8 cellular contexts compared by ENCODE assay signal in the genomic region with DNA sequence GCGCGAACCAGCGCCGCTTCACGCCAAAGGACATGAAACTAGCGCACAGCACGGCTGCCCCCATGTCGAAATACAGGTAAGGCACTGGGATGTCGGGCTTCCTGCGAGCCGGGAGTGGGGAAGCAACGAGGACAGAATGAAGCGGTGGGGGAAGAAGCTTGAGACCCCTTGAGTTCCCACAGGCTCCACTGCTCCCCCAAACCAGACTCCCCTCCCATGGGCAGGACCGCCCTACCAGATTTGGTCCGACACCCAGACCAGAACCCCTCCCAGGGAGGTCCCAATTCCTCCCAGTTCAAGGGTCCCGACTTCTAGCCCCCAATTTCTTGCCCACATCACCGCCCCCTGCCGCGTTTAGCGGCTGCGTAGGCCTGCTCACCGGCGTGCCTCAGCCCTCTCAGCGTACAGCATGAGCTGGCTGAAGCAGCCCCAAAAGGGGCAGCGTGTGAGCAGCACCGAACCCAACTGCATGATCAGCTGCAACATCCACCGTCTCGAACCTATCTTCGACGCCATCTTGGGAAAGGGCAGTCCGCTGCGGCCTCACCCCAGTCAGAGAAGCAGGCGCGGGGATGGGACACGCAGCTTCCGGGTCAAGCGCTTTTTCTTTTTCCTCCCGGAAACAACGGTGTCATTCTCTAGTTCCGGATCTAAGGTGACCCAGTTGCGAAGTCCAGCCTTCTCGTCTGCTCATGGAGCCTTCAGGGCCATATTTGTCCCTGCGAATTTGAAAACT. TPM values are rescaled to one million over a fixed set of nuclear protein-coding genes. Genes with fewer than 3 reads are reported as not detected.
DNase-seq lines count a peak whose midpoint lies in the region; ATAC-seq and TF ChIP-seq lines count a peak whose summit lies in the region.

A gene (minus strand): TSS at position 527 of the 736 bp plus-strand sequence. CDS start 11 bp downstream, at position 516.

- DNase-seq in ELR (ENCODE audit: low read depth) (peak; percentile 98), HCEC 1CT (peak; percentile 92), NB4 (ENCODE audit: low read depth) (peak; percentile 93), glomerular endothelial cell (ENCODE audit: extremely low read depth, low read depth, low spot score) (peak; percentile 72), nucleus accumbens (lab: John Stamatoyannopoulos, UW) (peak; percentile 42 to 95 (median 84)), superior temporal gyrus (ENCODE audit: extremely low spot score) (peak; percentile 97)

- peak; percentile 42 for TF ChIP-seq POLR2A in NB4 (IDR thresholded peaks at IDR 0.05; ENCODE audit: extremely low read depth, insufficient read length)

- peak within 1 kb of the TSS; percentile 99 for H3K27ac Mint-ChIP-seq in activated naive CD4-positive, alpha-beta T cell treated with anti-CD3 and anti-CD28 coated beads, Interleukin-2, amount 50 U/mL, for 24 hours

- peak within 1 kb of the TSS; percentile 91 for H3K4me3 ChIP-seq in NB4 (ENCODE audit: low read depth, low read length)

- TF ChIP-seq CTCF in NB4 (IDR thresholded peaks at IDR 0.05; ENCODE audit: low read depth, low read length): no peak

- H3K27me3 Mint-ChIP-seq in activated naive CD4-positive, alpha-beta T cell treated with anti-CD3 and anti-CD28 coated beads, Interleukin-2, amount 50 U/mL, for 24 hours: no peaks in the 10 kb centered on the region

- peak; percentile 94 for ATAC-seq in SK-N-SH treated with all-trans-retinoic acid at 6 μM for 48 hours

- peaks cover 11% of the 10 kb centered on the region for H3K36me3 Mint-ChIP-seq in activated naive CD4-positive, alpha-beta T cell treated with anti-CD3 and anti-CD28 coated beads, Interleukin-2, amount 50 U/mL, for 24 hours

- peak within 1 kb of the TSS; percentile 100 for H3K4me3 Mint-ChIP-seq in activated naive CD4-positive, alpha-beta T cell treated with anti-CD3 and anti-CD28 coated beads, Interleukin-2, amount 50 U/mL, for 24 hours

- H3K9me3 Mint-ChIP-seq in activated naive CD4-positive, alpha-beta T cell treated with anti-CD3 and anti-CD28 coated beads, Interleukin-2, amount 50 U/mL, for 24 hours: no peaks in the 10 kb centered on the region

- peaks cover 14% of the 10 kb centered on the region for H3K4me1 Mint-ChIP-seq in activated naive CD4-positive, alpha-beta T cell treated with anti-CD3 and anti-CD28 coated beads, Interleukin-2, amount 50 U/mL, for 24 hours

TF ChIP-seq in SK-N-SH treated with all-trans-retinoic acid at 6 μM for 48 hours, 23 proteins besides CTCF, POLR2A, EP300 and RAD21:
- TF ChIP-seq, protein P1, sequence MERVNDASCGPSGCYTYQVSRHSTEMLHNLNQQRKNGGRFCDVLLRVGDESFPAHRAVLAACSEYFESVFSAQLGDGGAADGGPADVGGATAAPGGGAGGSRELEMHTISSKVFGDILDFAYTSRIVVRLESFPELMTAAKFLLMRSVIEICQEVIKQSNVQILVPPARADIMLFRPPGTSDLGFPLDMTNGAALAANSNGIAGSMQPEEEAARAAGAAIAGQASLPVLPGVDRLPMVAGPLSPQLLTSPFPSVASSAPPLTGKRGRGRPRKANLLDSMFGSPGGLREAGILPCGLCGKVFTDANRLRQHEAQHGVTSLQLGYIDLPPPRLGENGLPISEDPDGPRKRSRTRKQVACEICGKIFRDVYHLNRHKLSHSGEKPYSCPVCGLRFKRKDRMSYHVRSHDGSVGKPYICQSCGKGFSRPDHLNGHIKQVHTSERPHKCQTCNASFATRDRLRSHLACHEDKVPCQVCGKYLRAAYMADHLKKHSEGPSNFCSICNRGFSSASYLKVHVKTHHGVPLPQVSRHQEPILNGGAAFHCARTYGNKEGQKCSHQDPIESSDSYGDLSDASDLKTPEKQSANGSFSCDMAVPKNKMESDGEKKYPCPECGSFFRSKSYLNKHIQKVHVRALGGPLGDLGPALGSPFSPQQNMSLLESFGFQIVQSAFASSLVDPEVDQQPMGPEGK (CRISPR knock-in tag; IDR thresholded peaks at IDR 0.05; ENCODE audit: borderline replicate concordance): 0 out of 2 replicates have a peak, but pooled peaks have one; percentile 16
- TF ChIP-seq, protein P2, sequence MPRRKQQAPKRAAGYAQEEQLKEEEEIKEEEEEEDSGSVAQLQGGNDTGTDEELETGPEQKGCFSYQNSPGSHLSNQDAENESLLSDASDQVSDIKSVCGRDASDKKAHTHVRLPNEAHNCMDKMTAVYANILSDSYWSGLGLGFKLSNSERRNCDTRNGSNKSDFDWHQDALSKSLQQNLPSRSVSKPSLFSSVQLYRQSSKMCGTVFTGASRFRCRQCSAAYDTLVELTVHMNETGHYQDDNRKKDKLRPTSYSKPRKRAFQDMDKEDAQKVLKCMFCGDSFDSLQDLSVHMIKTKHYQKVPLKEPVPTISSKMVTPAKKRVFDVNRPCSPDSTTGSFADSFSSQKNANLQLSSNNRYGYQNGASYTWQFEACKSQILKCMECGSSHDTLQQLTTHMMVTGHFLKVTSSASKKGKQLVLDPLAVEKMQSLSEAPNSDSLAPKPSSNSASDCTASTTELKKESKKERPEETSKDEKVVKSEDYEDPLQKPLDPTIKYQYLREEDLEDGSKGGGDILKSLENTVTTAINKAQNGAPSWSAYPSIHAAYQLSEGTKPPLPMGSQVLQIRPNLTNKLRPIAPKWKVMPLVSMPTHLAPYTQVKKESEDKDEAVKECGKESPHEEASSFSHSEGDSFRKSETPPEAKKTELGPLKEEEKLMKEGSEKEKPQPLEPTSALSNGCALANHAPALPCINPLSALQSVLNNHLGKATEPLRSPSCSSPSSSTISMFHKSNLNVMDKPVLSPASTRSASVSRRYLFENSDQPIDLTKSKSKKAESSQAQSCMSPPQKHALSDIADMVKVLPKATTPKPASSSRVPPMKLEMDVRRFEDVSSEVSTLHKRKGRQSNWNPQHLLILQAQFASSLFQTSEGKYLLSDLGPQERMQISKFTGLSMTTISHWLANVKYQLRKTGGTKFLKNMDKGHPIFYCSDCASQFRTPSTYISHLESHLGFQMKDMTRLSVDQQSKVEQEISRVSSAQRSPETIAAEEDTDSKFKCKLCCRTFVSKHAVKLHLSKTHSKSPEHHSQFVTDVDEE (CRISPR knock-in tag; IDR thresholded peaks at IDR 0.05): peak; percentile 48; the same call in 1 of the 2 replicates
- TF ChIP-seq SNAI2 (CRISPR knock-in tag; IDR thresholded peaks at IDR 0.05) (no peak), ZFP30 (CRISPR knock-in tag; IDR thresholded peaks at IDR 0.05) (no peak), GLIS3 (CRISPR knock-in tag; IDR thresholded peaks at IDR 0.05) (no peak), ZFP3 (CRISPR knock-in tag; IDR thresholded peaks at IDR 0.05) (peak; percentile 57; the same call in 1 of the 2 replicates)
- TF ChIP-seq, protein P3, sequence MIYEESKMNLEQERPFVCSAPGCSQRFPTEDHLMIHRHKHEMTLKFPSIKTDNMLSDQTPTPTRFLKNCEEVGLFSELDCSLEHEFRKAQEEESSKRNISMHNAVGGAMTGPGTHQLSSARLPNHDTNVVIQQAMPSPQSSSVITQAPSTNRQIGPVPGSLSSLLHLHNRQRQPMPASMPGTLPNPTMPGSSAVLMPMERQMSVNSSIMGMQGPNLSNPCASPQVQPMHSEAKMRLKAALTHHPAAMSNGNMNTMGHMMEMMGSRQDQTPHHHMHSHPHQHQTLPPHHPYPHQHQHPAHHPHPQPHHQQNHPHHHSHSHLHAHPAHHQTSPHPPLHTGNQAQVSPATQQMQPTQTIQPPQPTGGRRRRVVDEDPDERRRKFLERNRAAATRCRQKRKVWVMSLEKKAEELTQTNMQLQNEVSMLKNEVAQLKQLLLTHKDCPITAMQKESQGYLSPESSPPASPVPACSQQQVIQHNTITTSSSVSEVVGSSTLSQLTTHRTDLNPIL (CRISPR knock-in tag; IDR thresholded peaks at IDR 0.05; ENCODE audit: low read depth): no peak

RNA-seq across cellular contexts. Expression of the gene that starts here (rescaled TPM):
- total RNA-seq in glomerular endothelial cell: 30.0 and 37.2 TPM in 2 replicates

Comparison
In these comparisons a context has a peak if more than half of its experiments do, and no peak if none do; other contexts are left out.
1. Peak in every context shown above with its lines: DNase-seq, ATAC-seq and H3K4me3 ChIP-seq.